In the genomic region with DNA sequence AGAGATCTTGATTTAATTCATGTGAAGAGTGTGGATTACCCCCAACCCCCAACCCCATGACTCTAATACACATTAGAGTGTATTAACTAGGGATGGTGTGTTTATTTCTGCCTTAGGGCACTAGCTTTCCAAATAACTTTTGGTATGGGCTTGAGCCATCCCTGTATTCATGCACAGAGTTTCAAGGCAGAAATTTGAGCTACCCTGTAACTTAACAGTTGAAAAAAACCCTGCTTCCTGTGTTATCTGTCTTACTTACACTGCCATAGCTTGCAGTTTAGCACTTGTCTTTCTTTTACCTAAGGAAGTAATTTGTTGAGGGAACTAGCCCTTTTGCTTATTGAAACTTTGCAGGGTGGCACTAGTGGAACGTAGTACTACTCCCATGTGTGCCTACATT, we compare ENCODE assay signal across 10 cellular contexts. TPM values are rescaled to one million over a fixed set of nuclear protein-coding genes. Genes with fewer than 3 reads are reported as not detected.
DNase-seq lines count a peak whose midpoint lies in the region; ATAC-seq and FAIRE-seq lines count a peak whose summit lies in the region.
"Had no signal": no experiment of that assay in that cellular context is flagged by ENCODE, and none has a peak within 500 bp of the region (broad histone marks: within the 10 kb centered on the region; RNA-seq: fewer than 3 reads in every experiment).

No MANE protein-coding gene starts in this region.

- no peak overlapping the region for H3K4me3 Mint-ChIP-seq in activated naive CD8-positive, alpha-beta T cell treated with anti-CD3 and anti-CD28 coated beads, Interleukin-2, amount 50 U/mL, for 24 hours

- H2AFZ ChIP-seq in ACC112 (ENCODE audit: low read length, unreplicated experiment) = no peak overlapping the region

- WGBS in small intestine, 3 donors = 34 to 64% (median 59%) methylated on average over 1 of the region's 1 CpG

- H3K4me1 Mint-ChIP-seq in activated naive CD8-positive, alpha-beta T cell treated with anti-CD3 and anti-CD28 coated beads, Interleukin-2, amount 50 U/mL, for 24 hours = peaks cover 47% of the 10 kb centered on the region

- H3K9me3 ChIP-seq in small intestine (ENCODE audit: control insufficient read depth, low read depth) = no peaks in the 10 kb centered on the region

- H3K36me3 Mint-ChIP-seq in activated naive CD8-positive, alpha-beta T cell treated with anti-CD3 and anti-CD28 coated beads, Interleukin-2, amount 50 U/mL, for 24 hours (ENCODE audit: low read depth) = peaks cover 58% of the 10 kb centered on the region

- FAIRE-seq in small intestine (lab: Jason Lieb, UNC) = no peak

- H3K27me3 Mint-ChIP-seq in activated naive CD8-positive, alpha-beta T cell treated with anti-CD3 and anti-CD28 coated beads, Interleukin-2, amount 50 U/mL, for 24 hours = no peaks in the 10 kb centered on the region

- no peaks in the 10 kb centered on the region for H3K27me3 ChIP-seq in ACC112 (ENCODE audit: insufficient read depth, low read length)
- no peaks in the 10 kb centered on the region for H3K27me3 ChIP-seq in small intestine (ENCODE audit: control insufficient read depth in 2 of 2, insufficient read depth in 2 of 2, low read length in 2 of 2)

- no peaks in the 10 kb centered on the region for H3K9me3 Mint-ChIP-seq in activated naive CD8-positive, alpha-beta T cell treated with anti-CD3 and anti-CD28 coated beads, Interleukin-2, amount 50 U/mL, for 24 hours

- peaks cover 67% of the 10 kb centered on the region for H3K36me3 ChIP-seq in ACC112 (ENCODE audit: insufficient read depth, low read length)
- peaks cover 7 to 16% of the 10 kb centered on the region in 2 donors for H3K36me3 ChIP-seq in small intestine (ENCODE audit: control insufficient read depth in 2 of 2, insufficient read depth in 2 of 2, low read length in 2 of 2)

- in situ Hi-C loops in KBM-7 (cut with MboI; ENCODE audit: low pct_unique_long_range_greater_than_20kb, low sequenced_read_pairs) = no loop called here

- peak overlapping the region; percentile 55 for H3K27ac Mint-ChIP-seq in activated naive CD8-positive, alpha-beta T cell treated with anti-CD3 and anti-CD28 coated beads, Interleukin-2, amount 50 U/mL, for 24 hours

- DNase-seq in KBM-7 (peak; percentile 27), DMS79 treated with DMSO at 0.1 percent for 48 hours (lab: John Stamatoyannopoulos, UW) (no peak), ecto neural progenitor cell (ENCODE audit: low spot score) (no peak), small intestine (no peak)
- DNase-seq in activated naive CD8-positive, alpha-beta T cell treated with anti-CD3 and anti-CD28 coated beads, Interleukin-2, amount 50 U/mL, for 24 hours = no peak
- DNase-seq: effector CD4-positive, alpha-beta T cell; NK-92 treated with Interleukin-12 subunit alpha and Interleukin-12 subunit beta, amount 100 ng/mL, for 24 hours had no signal

- H3K79me2 ChIP-seq in ACC112 (ENCODE audit: control insufficient read depth, insufficient read depth, low read length, unreplicated experiment) = peaks cover 85% of the 10 kb centered on the region

- ATAC-seq in GM19351 (IDR thresholded peaks at IDR 0.05; ENCODE audit: unreplicated experiment) (peak; percentile 66), HG03521 (IDR thresholded peaks at IDR 0.05; ENCODE audit: unreplicated experiment) (no peak)
- no peak for ATAC-seq in activated naive CD8-positive, alpha-beta T cell treated with anti-CD3 and anti-CD28 coated beads, Interleukin-2, amount 50 U/mL, for 24 hours

- no peak overlapping the region for H3K4me3 ChIP-seq in ACC112 (ENCODE audit: low read depth, low read length)
- no peak overlapping the region for H3K4me3 ChIP-seq in small intestine (ENCODE audit: low read depth in 1 of 2, low read length in 2 of 2)

- 0 out of 2 replicates have a peak overlapping the region, but pooled peaks have one; percentile 10 for H3K27ac ChIP-seq in ACC112 (ENCODE audit: low read depth, low read length)
- no peak overlapping the region for H3K27ac ChIP-seq in small intestine (ENCODE audit: low read depth in 1 of 2, low read length in 1 of 2)

- H3K4me1 ChIP-seq in ACC112 (ENCODE audit: control insufficient read depth, insufficient read depth, low read length, unreplicated experiment) (peaks cover 48% of the 10 kb centered on the region), small intestine (ENCODE audit: control insufficient read depth in 2 of 2, insufficient read depth in 1 of 2, low read depth in 1 of 2, low read length in 1 of 2) (peaks cover 0 to 2% of the 10 kb centered on the region in 2 donors)

RNA-seq across cellular contexts. Expression of gene SRSF11, which starts 6.3 kb away (rescaled TPM):
- 100 to 1,000 TPM in 2 of 3 donors, 10 to 100 TPM in 1; 67.3 to 227 (median 118) TPM for polyA plus RNA-seq in small intestine

RNA-seq across cellular contexts. Expression of gene LRRC40, which starts 22.1 kb away (rescaled TPM):
- 10 to 100 TPM; 11.5 to 17.2 (median 11.9) TPM for polyA plus RNA-seq in small intestine
